ENCODE assay signal across 1 cellular context in the genomic region with DNA sequence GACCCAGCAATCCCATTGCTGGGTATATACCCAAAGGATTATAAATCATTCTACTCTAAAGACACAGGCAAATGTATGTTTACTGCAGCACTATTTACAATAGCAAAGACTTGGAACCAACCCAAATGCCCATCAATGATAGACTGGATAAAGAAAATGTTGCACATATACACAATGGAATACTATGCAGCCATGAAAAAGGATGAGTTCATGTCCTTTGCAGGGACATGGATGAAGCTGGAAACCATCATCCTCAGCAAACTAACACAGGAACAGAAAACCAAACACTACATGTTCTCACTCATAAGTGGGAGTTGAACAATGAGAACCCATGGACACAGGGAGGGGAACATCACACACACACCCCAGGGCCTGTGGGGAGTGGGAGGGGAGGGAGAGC. TPM values are rescaled to one million over a fixed set of nuclear protein-coding genes. Genes with fewer than 3 reads are reported as not detected.
"Had no signal": no experiment of that assay in that cellular context is flagged by ENCODE, and none has a peak within 500 bp of the region (broad histone marks: within the 10 kb centered on the region; RNA-seq: fewer than 3 reads in every experiment).

No MANE protein-coding gene starts in this region.

RNA-seq across cellular contexts. Expression of gene MAP3K15, which starts 3.5 kb away (rescaled TPM):
- total RNA-seq: GM23248 had no signal
- polyA plus RNA-seq: GM23248 had no signal
